In the genomic region with DNA sequence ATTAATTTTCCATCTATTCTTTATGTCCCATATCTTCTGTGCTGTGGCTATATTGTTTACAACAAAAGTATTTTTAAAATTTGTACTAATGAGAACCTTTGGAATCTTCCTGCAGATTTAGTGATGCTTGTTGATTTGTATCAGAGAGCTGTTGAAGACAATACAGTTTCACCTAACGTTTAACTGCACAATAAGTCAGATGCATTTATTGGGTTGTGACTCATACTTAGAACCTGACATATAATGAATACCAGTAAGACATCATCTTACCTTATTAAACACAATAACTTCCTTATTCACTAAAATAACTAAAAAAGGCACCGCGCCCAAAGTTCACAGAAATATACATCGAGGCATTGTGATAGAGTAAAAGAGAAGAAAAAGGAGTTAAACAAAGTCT, we compare ENCODE assay signal across 22 cellular contexts. TPM values are rescaled to one million over a fixed set of nuclear protein-coding genes. Genes with fewer than 3 reads are reported as not detected.
"Had no signal": no experiment of that assay in that cellular context is flagged by ENCODE, and none has a peak within 500 bp of the region (broad histone marks: within the 10 kb centered on the region; RNA-seq: fewer than 3 reads in every experiment).

No MANE protein-coding gene starts in this region.

- H3K27ac ChIP-seq: heart left ventricle, prostate gland, spleen, tibial artery, upper lobe of left lung, vagina had no signal

- DNase-seq: cortex of kidney; effector memory CD4-positive, alpha-beta T cell; heart left ventricle; hippocampal formation; left colon; left ventricle myocardium superior; mesendoderm; naive thymus-derived CD4-positive, alpha-beta T cell; nephron progenitor cell; retina; right lobe of liver; spleen; stimulated activated CD4-positive, alpha-beta T cell treated with anti-CD3 and anti-CD28 coated beads, Interleukin-15, amount 100 ng/mL, for 24 hours; stimulated activated CD4-positive, alpha-beta T cell treated with anti-CD3 and anti-CD28 coated beads, Interleukin-1b, Interleukin-23, amount 100 ng/mL, for 48 hours; stimulated activated CD4-positive, alpha-beta T cell treated with anti-CD3 and anti-CD28 coated beads, Interleukin-4, amount 100 ng/mL, for 24 hours; tibial artery; upper lobe of left lung had no signal

- H3K4me3 Mint-ChIP-seq: naive thymus-derived CD4-positive, alpha-beta T cell; nephron progenitor cell; stimulated activated memory B cell treated with anti-CD40 and anti-IgM and Interleukin-4, amounts not matched to agents 10 μg/mL and 1 μg/mL and 100 μg/mL, for 72 hours; stimulated activated naive CD8-positive, alpha-beta T cell treated with anti-CD3 and anti-CD28 coated beads, Interleukin-15, Interleukin-2, amounts not matched to agents 100 ng/mL and 50 ng/mL, for 24 hours had no signal

- ATAC-seq: heart left ventricle; left colon; left ventricle myocardium superior; naive thymus-derived CD4-positive, alpha-beta T cell; right lobe of liver; stimulated activated memory B cell treated with anti-CD40 and anti-IgM and Interleukin-4, amounts not matched to agents 10 μg/mL and 1 μg/mL and 100 μg/mL, for 72 hours had no signal

- H3K27ac Mint-ChIP-seq: naive thymus-derived CD4-positive, alpha-beta T cell; nephron progenitor cell; stimulated activated memory B cell treated with anti-CD40 and anti-IgM and Interleukin-4, amounts not matched to agents 10 μg/mL and 1 μg/mL and 100 μg/mL, for 72 hours; stimulated activated naive CD8-positive, alpha-beta T cell treated with anti-CD3 and anti-CD28 coated beads, Interleukin-15, Interleukin-2, amounts not matched to agents 100 ng/mL and 50 ng/mL, for 24 hours had no signal

- H3K9me3 Mint-ChIP-seq: stimulated activated naive CD8-positive, alpha-beta T cell treated with anti-CD3 and anti-CD28 coated beads, Interleukin-15, Interleukin-2, amounts not matched to agents 100 ng/mL and 50 ng/mL, for 24 hours had no signal

- H3K4me1 ChIP-seq: prostate gland had no signal

- H3K27me3 ChIP-seq: heart left ventricle, right lobe of liver, tibial artery, upper lobe of left lung, vagina had no signal

- H3K4me3 ChIP-seq: heart left ventricle, lung, prostate gland, right lobe of liver, spleen, tibial artery, upper lobe of left lung, vagina had no signal

- H3K9me3 ChIP-seq: prostate gland, right lobe of liver, tibial artery, upper lobe of left lung, vagina had no signal

- H3K36me3 ChIP-seq: heart left ventricle, prostate gland, right lobe of liver, spleen, tibial artery, upper lobe of left lung, vagina had no signal

- H3K36me3 Mint-ChIP-seq: stimulated activated memory B cell treated with anti-CD40 and anti-IgM and Interleukin-4, amounts not matched to agents 10 μg/mL and 1 μg/mL and 100 μg/mL, for 72 hours had no signal

RNA-seq across cellular contexts. Expression of gene IL1R1, which starts 43.8 kb away (rescaled TPM):
- polyA plus RNA-seq: naive thymus-derived CD4-positive, alpha-beta T cell had no signal
